In the genomic region with DNA sequence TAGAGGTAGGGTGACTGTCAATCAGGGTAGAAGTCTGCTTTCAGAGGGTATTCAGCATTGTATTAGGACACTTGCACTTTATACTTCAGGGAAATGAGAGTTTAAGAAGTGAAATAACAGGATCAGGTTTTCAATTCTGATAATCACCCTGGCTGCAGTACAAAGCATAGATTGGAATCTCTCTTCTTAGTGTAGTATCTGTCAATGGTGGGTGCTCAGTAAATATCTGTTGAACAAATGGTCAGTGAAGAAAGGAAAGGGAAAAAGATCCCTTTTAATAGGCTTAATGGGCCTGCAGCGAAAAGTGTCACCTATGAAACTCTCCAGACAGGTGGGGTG, we compare ENCODE assay signal across 1 cellular context.
TF ChIP-seq lines count a peak whose summit lies in the region.

No MANE protein-coding gene starts in this region.

TF ChIP-seq in SK-N-SH treated with all-trans-retinoic acid at 6 μM for 48 hours, 23 proteins besides CTCF, POLR2A, EP300 and RAD21 (continued from another document):
- TF ChIP-seq ISL1 (CRISPR knock-in tag; IDR thresholded peaks at IDR 0.05) = no peak
- TF ChIP-seq RARB (CRISPR knock-in tag; IDR thresholded peaks at IDR 0.05) = no peak
- TF ChIP-seq GLIS3 (CRISPR knock-in tag; IDR thresholded peaks at IDR 0.05) = no peak
- TF ChIP-seq TCF4 (CRISPR knock-in tag; IDR thresholded peaks at IDR 0.05; ENCODE audit: borderline replicate concordance) = no peak
- no peak for TF ChIP-seq TSHZ2 (CRISPR knock-in tag; IDR thresholded peaks at IDR 0.05)
- no peak for TF ChIP-seq PPARA (CRISPR knock-in tag; IDR thresholded peaks at IDR 0.05; ENCODE audit: borderline replicate concordance)
- TF ChIP-seq SNAI2 (CRISPR knock-in tag; IDR thresholded peaks at IDR 0.05) = no peak
